17 cellular contexts compared by ENCODE assay signal in genomic region chr5:131749138-131749537, GRCh38. TPM values are rescaled to one million over a fixed set of nuclear protein-coding genes. Genes with fewer than 3 reads are reported as not detected.
DNase-seq lines count a peak whose midpoint lies in the region; TF ChIP-seq lines count a peak whose summit lies in the region.
"Had no signal": no experiment of that assay in that cellular context is flagged by ENCODE, and none has a peak within 500 bp of the region (broad histone marks: within the 10 kb centered on the region; RNA-seq: fewer than 3 reads in every experiment).

No MANE protein-coding gene starts in this region.

- CTCF ChIA-PET in mammary epithelial cell (lab: Charles Lee; ENCODE audit: low non-redundant PET): no interaction called here

- dilution Hi-C loops in mammary epithelial cell (cut with HindIII; ENCODE audit: low sequenced_read_pairs): no loop called here

- intact Hi-C loops in mammary epithelial cell (cut with micrococcal nuclease): loop anchor here (5.0 kb wide), 1 partner anchor 48 kb away; the partner anchor contains the start of gene FNIP1

- H3K27me3 ChIP-seq in HL-60 (ENCODE audit: insufficient read depth, poor library complexity, severe bottlenecking) (no peaks in the 10 kb centered on the region), mammary epithelial cell (ENCODE audit: insufficient read depth, low read length) (no peaks in the 10 kb centered on the region), tibial nerve (no peaks in the 10 kb centered on the region)
- H3K27me3 ChIP-seq: BLaER1, Peyer's patch, thyroid gland had no signal

- no peak for TF ChIP-seq POLR2A in tibial nerve (IDR thresholded peaks at IDR 0.05)

- H3K79me2 ChIP-seq in mammary epithelial cell (ENCODE audit: insufficient read depth, low read length): peaks cover 88% of the 10 kb centered on the region

- peak overlapping the region; percentile 40 for H3K27ac ChIP-seq in HL-60 (replicated peaks)
- no peak overlapping the region for H3K27ac ChIP-seq in mammary epithelial cell (ENCODE audit: insufficient read depth, low read depth, low read length)
- no peak overlapping the region for H3K27ac ChIP-seq in tibial nerve
- H3K27ac ChIP-seq: BLaER1, Peyer's patch, thyroid gland had no signal

- H2AFZ ChIP-seq in mammary epithelial cell (ENCODE audit: low read depth, low read length): no peak overlapping the region

- in situ Hi-C loops in mammary epithelial cell (cut with MboI; ENCODE audit: low sequenced_read_pairs in 2 of 2): no loop called here

- DNase-seq in HL-60 (ENCODE audit: low read depth in 1 of 2, low spot score in 1 of 2) (no peak), NCI-H226 (peak; percentile 22), mammary epithelial cell (peak; percentile 74), kidney tubule cell (ENCODE audit: low spot score) (peak; percentile 42), cerebellum (ENCODE audit: low spot score) (no peak), tibial nerve (ENCODE audit: low spot score in 2 of 2) (no peak), NCI-H526 treated with DMSO at 0.1 percent for 48 hours (lab: John Stamatoyannopoulos, UW) (no peak)
- DNase-seq: activated naive CD4-positive, alpha-beta T cell treated with anti-CD3 and anti-CD28 coated beads, Interleukin-2, amount 50 U/mL, for 16 hours; effector memory CD8-positive, alpha-beta T cell; immature natural killer cell; midbrain; NCI-H2029 treated with DMSO at 0.1 percent for 48 hours; NCI-H526; Peyer's patch; stimulated activated CD4-positive, alpha-beta T cell treated with anti-CD3 and anti-CD28 coated beads, Interleukin-2, amount 100 ng/mL, for 48 hours; thyroid gland had no signal

- no TSS peak for BruUV-seq in mammary epithelial cell (replicated peaks; lab: Mats Ljungman, UMichigan)

- TF ChIP-seq CTCF in HL-60 (IDR thresholded peaks at IDR 0.05; ENCODE audit: insufficient read depth, low read length): no peak
- TF ChIP-seq CTCF in mammary epithelial cell (conservative IDR thresholded peaks at IDR 0.05 in 1 of 2, IDR thresholded peaks at IDR 0.05 in 1 of 2; ENCODE audit: extremely low read depth in 1 of 2, insufficient read depth in 1 of 2, low read depth in 1 of 2, low read length in 2 of 2): no peak
- TF ChIP-seq CTCF in tibial nerve (IDR thresholded peaks at IDR 0.05): no peak

- H3K4me2 ChIP-seq in mammary epithelial cell (ENCODE audit: insufficient read depth, low read depth, low read length): no peak overlapping the region
- H3K4me2 ChIP-seq: BLaER1 had no signal

- H4K20me1 ChIP-seq in mammary epithelial cell (ENCODE audit: insufficient read depth, low read length): no peaks in the 10 kb centered on the region

- no peak overlapping the region for H3K9ac ChIP-seq in mammary epithelial cell (ENCODE audit: insufficient read depth, low read length)
- H3K9ac ChIP-seq: BLaER1 had no signal

- H3K36me3 ChIP-seq in mammary epithelial cell (ENCODE audit: insufficient read depth, low read length) (no peaks in the 10 kb centered on the region), tibial nerve (peaks cover 0 to 10% (median 0%) of the 10 kb centered on the region in 3 donors)
- H3K36me3 ChIP-seq: Peyer's patch, thyroid gland had no signal

- peaks cover 18% of the 10 kb centered on the region for H3K4me1 ChIP-seq in mammary epithelial cell (ENCODE audit: insufficient read depth, low read length)
- no peaks in the 10 kb centered on the region for H3K4me1 ChIP-seq in tibial nerve
- H3K4me1 ChIP-seq: Peyer's patch, thyroid gland had no signal

- H3K9me3 ChIP-seq in mammary epithelial cell (replicated peaks; ENCODE audit: insufficient read depth, low read length): no peaks in the 10 kb centered on the region
- peaks cover 0 to 3% (median 0%) of the 10 kb centered on the region in 4 donors for H3K9me3 ChIP-seq in tibial nerve
- H3K9me3 ChIP-seq: Peyer's patch, thyroid gland had no signal

- WGBS in mammary epithelial cell (ENCODE audit: low coverage, missing lambda C conversion rate): 76% methylated on average over 7 of the region's 7 CpGs
- WGBS in tibial nerve, 2 donors: 94 to 96% methylated on average over 7 of the region's 7 CpGs

- no peak for TF ChIP-seq EP300 in tibial nerve (IDR thresholded peaks at IDR 0.05)

- H3K4me3 ChIP-seq in HL-60 (replicated peaks; ENCODE audit: insufficient read depth, low read length): no peak overlapping the region
- H3K4me3 ChIP-seq in mammary epithelial cell (replicated peaks in 1 of 3; ENCODE audit: insufficient read depth in 1 of 3, low read depth in 2 of 3, low read length in 3 of 3): no peak overlapping the region
- H3K4me3 ChIP-seq in tibial nerve: no peak overlapping the region
- H3K4me3 ChIP-seq: BLaER1, Peyer's patch, thyroid gland had no signal

RNA-seq across cellular contexts. Expression of gene FNIP1, which starts 47.7 kb away (rescaled TPM):
- total RNA-seq in mammary epithelial cell (10 to 100 TPM; 27.3 to 69.2 TPM), cerebellum (40.1 TPM), tibial nerve (10 to 100 TPM; 36.0 to 42.7 (median 38.5) TPM)
- polyA plus RNA-seq in mammary epithelial cell: 11.4 TPM
- polyA minus RNA-seq in mammary epithelial cell: 12.3 TPM

Comparison
In these comparisons a context has a peak if more than half of its experiments do, and no peak if none do; other contexts are left out.
1. DNase-seq: peak in NCI-H226 (single experiment), mammary epithelial cell (single experiment) and kidney tubule cell (single experiment); none in HL-60 (0 of 2), cerebellum (single experiment), tibial nerve (0 of 2) and NCI-H526 treated with DMSO at 0.1 percent for 48 hours (single experiment).